In genomic region chr19:57599761-57600383, GRCh38 we compare ENCODE assay signal across 8 cellular contexts. TPM values are rescaled to one million over a fixed set of nuclear protein-coding genes. Genes with fewer than 3 reads are reported as not detected.
DNase-seq lines count a peak whose midpoint lies in the region; ATAC-seq and TF ChIP-seq lines count a peak whose summit lies in the region.

Gene ZNF530 (plus strand): TSS chr19:57599885. CDS start chr19:57604346, 4,461 bp downstream.

- H3K4me3 ChIP-seq in NB4 (ENCODE audit: low read depth, low read length) (peak within 1 kb of the TSS; percentile 66), thyroid gland (replicated peaks in 1 of 3) (peak within 1 kb of the TSS; percentile 45 to 63 (median 59))

- peaks cover 18% of the 10 kb centered on the region for H3K4me1 Mint-ChIP-seq in activated naive CD8-positive, alpha-beta T cell (ENCODE audit: low read depth)
- H3K4me1 Mint-ChIP-seq in osteocyte (ENCODE audit: unreplicated experiment) = peaks cover 5% of the 10 kb centered on the region

- peaks cover 0 to 5% of the 10 kb centered on the region in 2 donors for H3K36me3 ChIP-seq in thyroid gland

- no peaks in the 10 kb centered on the region for H3K27me3 Mint-ChIP-seq in activated naive CD8-positive, alpha-beta T cell
- H3K27me3 Mint-ChIP-seq in osteocyte (ENCODE audit: unreplicated experiment) = no peaks in the 10 kb centered on the region

- peak; percentile 34 for TF ChIP-seq POLR2A in NB4 (IDR thresholded peaks at IDR 0.05; ENCODE audit: extremely low read depth, insufficient read length)
- no peak for TF ChIP-seq POLR2A in thyroid gland (IDR thresholded peaks at IDR 0.05)

- peak; percentile 98 for ATAC-seq in Right ventricle myocardium inferior

- peak; percentile 53 for DNase-seq in GF-D8 (lab: John Stamatoyannopoulos, UW)
- peak; percentile 89 for DNase-seq in HEK293T (ENCODE audit: extremely low spot score)
- DNase-seq in NB4 (ENCODE audit: low read depth) = peak; percentile 88
- peak; percentile 19 for DNase-seq in SKM-1 (lab: John Stamatoyannopoulos, UW; ENCODE audit: unreplicated experiment)
- DNase-seq in Right ventricle myocardium inferior (ENCODE audit: missing footprints) = peak; percentile 96
- DNase-seq in osteocyte (ENCODE audit: extremely low spot score, unreplicated experiment) = peak; percentile 96
- peak; percentile 95 to 97 for DNase-seq in thyroid gland

- POLR2A ChIA-PET in HEK293T (lab: Yijun Ruan, JAX) = no interaction called here

- CTCF ChIA-PET in HEK293T (lab: Yijun Ruan, JAX) = no interaction called here

- H3K27ac ChIP-seq in thyroid gland = no peak within 1 kb of the TSS

- peaks cover 49% of the 10 kb centered on the region for H3K36me3 Mint-ChIP-seq in activated naive CD8-positive, alpha-beta T cell
- peaks cover 16% of the 10 kb centered on the region for H3K36me3 Mint-ChIP-seq in osteocyte (ENCODE audit: unreplicated experiment)

- H3K9me3 Mint-ChIP-seq in activated naive CD8-positive, alpha-beta T cell (ENCODE audit: low read depth) = peaks cover 40% of the 10 kb centered on the region
- H3K9me3 Mint-ChIP-seq in osteocyte (ENCODE audit: unreplicated experiment) = peaks cover 46% of the 10 kb centered on the region

- intact Hi-C loops in Right ventricle myocardium inferior (cut with DNase I) (no loop called here), thyroid gland (cut with DNase I) (no loop called here)

- WGBS in thyroid gland, 2 donors = 0 to 1% methylated on average over 8 to 39 of the region's 53 CpGs

- TF ChIP-seq CTCF in NB4 (IDR thresholded peaks at IDR 0.05; ENCODE audit: low read depth, low read length) (no peak), osteocyte (IDR thresholded peaks at IDR 0.05) (no peak), thyroid gland (IDR thresholded peaks at IDR 0.05) (no peak)

- H3K4me1 ChIP-seq in thyroid gland = peaks cover 6 to 9% of the 10 kb centered on the region in 2 donors

- H3K4me3 Mint-ChIP-seq in activated naive CD8-positive, alpha-beta T cell = peak within 1 kb of the TSS; percentile 88
- H3K4me3 Mint-ChIP-seq in osteocyte (ENCODE audit: unreplicated experiment) = peak within 1 kb of the TSS; percentile 82

- H3K9me3 ChIP-seq in thyroid gland = no peaks in the 10 kb centered on the region

- H3K27me3 ChIP-seq in thyroid gland = no peaks in the 10 kb centered on the region

- peak within 1 kb of the TSS; percentile 75 for H3K27ac Mint-ChIP-seq in activated naive CD8-positive, alpha-beta T cell
- H3K27ac Mint-ChIP-seq in osteocyte (ENCODE audit: unreplicated experiment) = peak within 1 kb of the TSS; percentile 79

TF ChIP-seq in HEK293T, 16 proteins besides CTCF, POLR2A, EP300 and RAD21:
- TF ChIP-seq FOXM1 (IDR thresholded peaks at IDR 0.05; ENCODE audit: borderline replicate concordance) (no peak), L3MBTL2 (conservative IDR thresholded peaks at IDR 0.05) (peak; percentile 48; the same call in 1 of the 2 replicates)

RNA-seq across cellular contexts. Expression of gene ZNF530, which starts in this region (rescaled TPM):
- 3.8 TPM for total RNA-seq in Right ventricle myocardium inferior
- total RNA-seq in osteocyte = 2.4 and 2.8 TPM in 2 replicates
- total RNA-seq in thyroid gland = 1 to 10 TPM; 1.9 to 4.8 (median 2.6) TPM

Comparison
In these comparisons a context has a peak if more than half of its experiments do, and no peak if none do; other contexts are left out.
1. DNase-seq: peak in every context shown above with its lines; median percentile 96 in Right ventricle myocardium inferior; 96 in osteocyte; 96 in thyroid gland; 89 in HEK293T; 88 in NB4; 53 in GF-D8; 19 in SKM-1.